14 cellular contexts compared by ENCODE assay signal in genomic region chr10:84336406-84336805, GRCh38.
"Had no signal": no experiment of that assay in that cellular context is flagged by ENCODE, and none has a peak within 500 bp of the region (broad histone marks: within the 10 kb centered on the region; RNA-seq: fewer than 3 reads in every experiment).

No MANE protein-coding gene starts in this region.

- H3K27ac ChIP-seq: prostate gland, right lobe of liver, tibial artery had no signal

- H3K4me1 ChIP-seq: prostate gland, right lobe of liver had no signal

- H3K27me3 ChIP-seq: esophagus muscularis mucosa, right lobe of liver, tibial artery had no signal

- H3K9me3 ChIP-seq: esophagus muscularis mucosa, prostate gland, right lobe of liver, tibial artery had no signal

- H3K4me3 ChIP-seq: esophagus muscularis mucosa, prostate gland, right lobe of liver, tibial artery had no signal

- DNase-seq: activated CD4-positive, alpha-beta T cell treated with anti-CD3 and anti-CD28 coated beads, Interleukin-2, amount 50 U/mL, for 1 hour; activated CD4-positive, CD25-positive, alpha-beta regulatory T cell; activated effector memory CD4-positive, alpha-beta T cell treated with Interleukin-2 at 50 U/mL for 16 hours; activated T-cell treated with anti-CD3 and anti-CD28 coated beads, Interleukin-2, amount 50 U/mL, for 1 hour; cerebellar nuclear complex; endodermal cell; kidney; natural killer cell; right lobe of liver; T-helper 2 cell; tibial artery had no signal

- H3K36me3 ChIP-seq: esophagus muscularis mucosa, prostate gland, right lobe of liver, tibial artery had no signal

- ATAC-seq: natural killer cell; right lobe of liver; stimulated activated memory B cell treated with anti-CD40 and anti-IgM and Interleukin-4, amounts not matched to agents 10 μg/mL and 1 μg/mL and 100 μg/mL, for 72 hours had no signal
